Comparison of ENCODE assay signal across 26 cellular contexts in the genomic region with DNA sequence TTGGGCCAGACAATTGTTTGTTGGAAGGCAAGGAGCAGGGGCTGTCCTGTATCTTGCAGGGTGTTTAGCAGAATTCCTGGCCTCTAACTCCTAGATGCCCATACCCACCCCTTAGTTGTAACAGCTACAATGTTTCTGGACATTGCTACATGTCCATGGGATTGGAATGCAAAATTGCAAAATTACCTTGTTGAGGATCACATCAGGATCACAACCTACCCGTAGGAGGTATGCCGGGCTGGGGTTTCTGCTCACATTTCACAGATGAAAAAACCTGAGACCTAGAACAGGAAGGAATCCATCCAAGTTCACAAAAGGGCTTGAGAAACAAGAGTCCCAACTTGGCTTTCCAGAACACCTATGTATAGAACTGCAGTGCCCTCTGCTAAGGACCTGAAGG.
"Had no signal": no experiment of that assay in that cellular context is flagged by ENCODE, and none has a peak within 500 bp of the region (broad histone marks: within the 10 kb centered on the region; RNA-seq: fewer than 3 reads in every experiment).

No MANE protein-coding gene starts in this region.

- H3K27ac ChIP-seq: stomach, suprapubic skin, testis, thoracic aorta, thyroid gland, tibial artery, tibial nerve, transverse colon, upper lobe of left lung, upper lobe of right lung, uterus, vagina had no signal

- DNase-seq: stimulated activated CD4-positive, alpha-beta T cell treated with anti-CD3 and anti-CD28 coated beads, Interleukin-2, amount 100 ng/mL, for 48 hours; stimulated activated CD4-positive, alpha-beta T cell treated with anti-CD3 and anti-CD28 coated beads, Interleukin-4, amount 100 ng/mL, for 1 hour; stimulated activated CD4-positive, alpha-beta T cell treated with anti-CD3 and anti-CD28 coated beads, Interleukin-4, amount 100 ng/mL, for 24 hours; stimulated activated CD4-positive, alpha-beta T cell treated with anti-CD3 and anti-CD28 coated beads, Interleukin-4, amount 100 ng/mL, for 4 hours; stimulated activated CD8-positive, alpha-beta memory T cell treated with anti-CD3 and anti-CD28 coated beads, Interleukin-4, amount 100 ng/mL, for 48 hours; stimulated activated naive B cell treated with anti-CD40 and anti-IgM and Interleukin-4, amounts not matched to agents 10 μg/mL and 1 μg/mL and 100 μg/mL, for 72 hours; stimulated activated naive CD4-positive, alpha-beta T cell; stimulated activated naive CD4-positive, alpha-beta T cell treated with Interleukin-2 at 50 U/mL for 16 hours; stimulated activated naive CD8-positive, alpha-beta T cell treated with anti-CD3 and anti-CD28 coated beads, Interleukin-15, amount 100 ng/mL, for 72 hours; stimulated activated naive CD8-positive, alpha-beta T cell treated with anti-CD3 and anti-CD28 coated beads, Interleukin-15, Interleukin-2, amounts not matched to agents 100 U/mL and 50 U/mL, for 24 hours; stomach; substantia nigra; testis; thyroid gland; tibial artery; transverse colon; upper lobe of left lung; upper lobe of right lung; uterus had no signal

- H3K9me3 ChIP-seq: stomach, suprapubic skin, testis, thoracic aorta, thyroid gland, tibial artery, tibial nerve, transverse colon, upper lobe of left lung, upper lobe of right lung, uterus, vagina had no signal

- H3K27me3 ChIP-seq: stomach, suprapubic skin, testis, thyroid gland, tibial artery, tibial nerve, transverse colon, upper lobe of left lung, upper lobe of right lung, uterus, vagina had no signal

- FAIRE-seq: urothelium cell line had no signal

- H3K4me3 ChIP-seq: stomach, suprapubic skin, testis, thoracic aorta, thyroid gland, tibial artery, tibial nerve, transverse colon, upper lobe of left lung, upper lobe of right lung, uterus, vagina had no signal

- H3K36me3 ChIP-seq: stomach, suprapubic skin, thoracic aorta, thyroid gland, tibial artery, tibial nerve, transverse colon, upper lobe of left lung, upper lobe of right lung, uterus, vagina had no signal

- H3K4me1 ChIP-seq: stomach, suprapubic skin, testis, tibial artery, tibial nerve, transverse colon, upper lobe of left lung, upper lobe of right lung, uterus, vagina had no signal

- ATAC-seq: stimulated activated effector memory CD8-positive, alpha-beta T cell treated with anti-CD3 and anti-CD28 coated beads, Interleukin-12 subunit alpha, Interleukin-12 subunit beta, amount 100 ng/mL, for 72 hours; stimulated activated memory B cell treated with anti-CD40 and anti-IgM and Interleukin-4, amounts not matched to agents 10 μg/mL and 1 μg/mL and 100 μg/mL, for 72 hours; stimulated activated naive B cell treated with anti-CD40 and anti-IgM and Interleukin-4, amounts not matched to agents 10 μg/mL and 1 μg/mL and 100 μg/mL, for 72 hours; stimulated activated naive CD8-positive, alpha-beta T cell treated with anti-CD3 and anti-CD28 coated beads, Interleukin-15, amount 100 ng/mL, for 72 hours; stimulated activated naive CD8-positive, alpha-beta T cell treated with anti-CD3 and anti-CD28 coated beads, Interleukin-15, Interleukin-2, amounts not matched to agents 100 U/mL and 50 U/mL, for 24 hours; upper lobe of right lung had no signal
